Comparison of ENCODE assay signal across 20 cellular contexts in the genomic region with DNA sequence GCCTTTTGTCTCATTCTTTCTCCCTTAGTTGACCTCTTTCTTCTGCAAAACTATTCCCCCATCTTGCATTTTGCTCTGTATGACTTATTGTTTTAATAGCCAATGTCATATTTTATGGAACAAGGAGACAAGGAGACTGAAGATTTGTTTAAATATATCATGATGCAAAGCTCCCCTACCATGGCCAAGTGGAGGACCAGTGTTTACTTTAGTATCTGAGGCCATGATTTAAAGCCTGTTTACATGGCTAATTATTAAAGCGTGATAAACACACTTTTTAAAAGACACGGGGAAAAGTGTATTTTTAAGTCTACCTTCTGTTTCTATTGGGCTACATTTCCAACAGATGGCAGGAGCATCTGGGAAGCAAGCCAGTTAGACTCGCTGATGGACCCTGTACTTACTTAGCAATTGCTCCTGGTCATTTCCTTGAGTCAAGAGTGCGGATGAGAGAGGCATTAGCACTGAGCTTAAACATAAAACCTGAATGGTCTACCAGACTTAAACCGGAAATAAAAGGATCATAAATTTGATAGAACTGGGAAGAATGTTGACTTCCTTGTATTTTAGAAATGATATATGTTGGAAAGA.
DNase-seq lines count a peak whose midpoint lies in the region; ATAC-seq and TF ChIP-seq lines count a peak whose summit lies in the region.
"Had no signal": no experiment of that assay in that cellular context is flagged by ENCODE, and none has a peak within 500 bp of the region (broad histone marks: within the 10 kb centered on the region; RNA-seq: fewer than 3 reads in every experiment).

No MANE protein-coding gene starts in this region.

- no peaks in the 10 kb centered on the region for H3K36me3 ChIP-seq in sigmoid colon
- H3K36me3 ChIP-seq: BE2C, brain microvascular endothelial cell, thoracic aorta had no signal

- peak overlapping the region in 3 of 4 donors; percentile 15 to 37 (median 26) for H3K27ac ChIP-seq in sigmoid colon
- H3K27ac ChIP-seq: 22Rv1, brain microvascular endothelial cell, epithelial cell of prostate, foreskin keratinocyte, thoracic aorta had no signal

- TF ChIP-seq POLR2A in sigmoid colon (IDR thresholded peaks at IDR 0.05): no peak

- H3K9me3 ChIP-seq in sigmoid colon: no peaks in the 10 kb centered on the region
- H3K9me3 ChIP-seq: BE2C, thoracic aorta had no signal

- peak in 2 of 3 experiments; percentile 38 to 76 for DNase-seq in NCI-H1417 (lab: John Stamatoyannopoulos, UW)
- no peak for DNase-seq in NCI-H1417 treated with DMSO at 0.1 percent for 48 hours (lab: John Stamatoyannopoulos, UW)
- peak; percentile 71 to 87 for DNase-seq in NCI-H524 (lab: John Stamatoyannopoulos, UW)
- peak; percentile 68 for DNase-seq in cerebellum (ENCODE audit: low spot score)
- no peak for DNase-seq in sigmoid colon
- no peak for DNase-seq in NCI-H510A (lab: John Stamatoyannopoulos, UW)
- DNase-seq in HuH-7 (ENCODE audit: low spot score): no peak
- DNase-seq: activated CD4-positive, CD25-positive, alpha-beta regulatory T cell; activated naive CD8-positive, alpha-beta T cell treated with anti-CD3 and anti-CD28 coated beads for 36 hours; BE2C; brain microvascular endothelial cell; foreskin keratinocyte; SIG-M5; T-helper 2 cell had no signal

- no peak overlapping the region for H3K4me3 ChIP-seq in sigmoid colon
- H3K4me3 ChIP-seq: thoracic aorta had no signal

- intact Hi-C loops in sigmoid colon (cut with DNase I): loop anchor here (10.0 kb wide), 2 partner anchors 380 to 480 kb away; partner anchors contain the start of gene SEMA6A

- H3K4me1 ChIP-seq in sigmoid colon: peaks cover 0 to 25% (median 18%) of the 10 kb centered on the region in 4 donors
- H3K4me1 ChIP-seq: BE2C, foreskin keratinocyte had no signal

- no peak for ATAC-seq in GM19463 (IDR thresholded peaks at IDR 0.05; ENCODE audit: unreplicated experiment)
- ATAC-seq: foreskin keratinocyte; left lobe of liver; stimulated activated memory B cell treated with anti-CD40 and anti-IgM and Interleukin-4, amounts not matched to agents 10 μg/mL and 1 μg/mL and 100 μg/mL, for 72 hours had no signal

- TF ChIP-seq EP300 in sigmoid colon (IDR thresholded peaks at IDR 0.05): no peak

- TF ChIP-seq CTCF in sigmoid colon (IDR thresholded peaks at IDR 0.05): no peak

- no peaks in the 10 kb centered on the region for H3K27me3 ChIP-seq in sigmoid colon
- H3K27me3 ChIP-seq: BE2C, brain microvascular endothelial cell, foreskin keratinocyte had no signal

- 24 to 58% methylated on average over 5 of the region's 5 CpGs for WGBS in sigmoid colon, 2 donors

Comparison
In these comparisons a context has a peak if more than half of its experiments do, and no peak if none do; other contexts are left out.
1. DNase-seq: peak in NCI-H1417 (2 of 3), NCI-H524 (2 of 2) and cerebellum (single experiment); none in NCI-H1417 treated with DMSO at 0.1 percent for 48 hours (single experiment), sigmoid colon (single experiment), NCI-H510A (single experiment) and HuH-7 (single experiment).